Comparison of ENCODE assay signal across 8 cellular contexts in genomic region chr13:106917673-106918652, GRCh38.
DNase-seq lines count a peak whose midpoint lies in the region; ATAC-seq and TF ChIP-seq lines count a peak whose summit lies in the region.

No MANE protein-coding gene starts in this region.

- H3K27me3 ChIP-seq in BE2C, result no peaks in the 10 kb centered on the region

- H3K9me3 ChIP-seq in BE2C, result no peaks in the 10 kb centered on the region
- H3K9me3 ChIP-seq in mucosa of descending colon, result no peaks in the 10 kb centered on the region

- TF ChIP-seq CTCF in BE2C (IDR thresholded peaks at IDR 0.05; ENCODE audit: low read depth, low read length) (peak; percentile 91), epithelial cell of proximal tubule (conservative IDR thresholded peaks at IDR 0.05; ENCODE audit: low read depth, low read length) (peak; percentile 93), mucosa of descending colon (IDR thresholded peaks at IDR 0.05) (peak; percentile 91)

- no peaks in the 10 kb centered on the region for H3K4me1 ChIP-seq in BE2C
- no peaks in the 10 kb centered on the region for H3K4me1 ChIP-seq in mucosa of descending colon (ENCODE audit: low read depth)

- peak; percentile 79 for DNase-seq in BE2C
- peak; percentile 79 for DNase-seq in NCI-H69 (lab: John Stamatoyannopoulos, UW)
- peak; percentile 72 for DNase-seq in activated T-cell treated with anti-CD3 and anti-CD28 coated beads for 48 hours (ENCODE audit: low read depth)
- peak; percentile 4 for DNase-seq in epithelial cell of proximal tubule (ENCODE audit: low read depth)
- peak; percentile 70 to 87 (median 84) for DNase-seq in mucosa of descending colon
- DNase-seq in stimulated activated CD8-positive, alpha-beta memory T cell treated with anti-CD3 and anti-CD28 coated beads, Interleukin-2, amount 100 ng/mL, for 1 hour (ENCODE audit: low read depth in 2 of 2), result peak; percentile 21 to 32

- ATAC-seq in GM18867 (IDR thresholded peaks at IDR 0.05; ENCODE audit: unreplicated experiment), result peak; percentile 97
- peak; percentile 93 for ATAC-seq in HG03108 (IDR thresholded peaks at IDR 0.05; ENCODE audit: unreplicated experiment)
- peak; percentile 98 for ATAC-seq in mucosa of descending colon

- intact Hi-C loops in mucosa of descending colon (cut with DNase I, micrococcal nuclease), result no loop called here

- peak overlapping the region; percentile 64 for H3K4me3 ChIP-seq in BE2C (ENCODE audit: low read depth, low read length)
- peak overlapping the region; percentile 76 for H3K4me3 ChIP-seq in epithelial cell of proximal tubule (ENCODE audit: low read depth, low read length)
- peak overlapping the region; percentile 17 for H3K4me3 ChIP-seq in mucosa of descending colon

- H3K36me3 ChIP-seq in BE2C (no peaks in the 10 kb centered on the region), mucosa of descending colon (ENCODE audit: low read depth) (no peaks in the 10 kb centered on the region)

Comparison
In these comparisons a context has a peak if more than half of its experiments do, and no peak if none do; other contexts are left out.
1. Peak in every context shown above with its lines: DNase-seq, ATAC-seq and H3K4me3 ChIP-seq.
2. DNase-seq: peak in every context shown above with its lines; median percentile 84 in mucosa of descending colon; 79 in BE2C; 79 in NCI-H69; 72 in activated T-cell treated with anti-CD3 and anti-CD28 coated beads for 48 hours; 26 in stimulated activated CD8-positive, alpha-beta memory T cell treated with anti-CD3 and anti-CD28 coated beads, Interleukin-2, amount 100 ng/mL, for 1 hour; 4 in epithelial cell of proximal tubule.
3. H3K4me3 ChIP-seq: peak in every context shown above with its lines; median percentile 76 in epithelial cell of proximal tubule; 64 in BE2C; 17 in mucosa of descending colon.